In genomic region chr17:44518032-44518431, GRCh38 we compare ENCODE assay signal across 15 cellular contexts. TPM values are rescaled to one million over a fixed set of nuclear protein-coding genes. Genes with fewer than 3 reads are reported as not detected.
DNase-seq lines count a peak whose midpoint lies in the region; ATAC-seq and TF ChIP-seq lines count a peak whose summit lies in the region.
"Had no signal": no experiment of that assay in that cellular context is flagged by ENCODE, and none has a peak within 500 bp of the region (broad histone marks: within the 10 kb centered on the region; RNA-seq: fewer than 3 reads in every experiment).

No MANE protein-coding gene starts in this region.

- ATAC-seq in IMR-90 (ENCODE audit: low read depth), result peak; percentile 87
- ATAC-seq: activated CD4-positive, alpha-beta T cell treated with anti-CD3 and anti-CD28 coated beads for 36 hours; stimulated activated naive CD8-positive, alpha-beta T cell treated with anti-CD3 and anti-CD28 coated beads, Interleukin-15, Interleukin-2, amounts not matched to agents 100 U/mL and 50 U/mL, for 24 hours had no signal

- H3K56ac ChIP-seq in IMR-90 (ENCODE audit: extremely low read depth, insufficient read depth, low read length), result no peak overlapping the region; the same call in 1 of the 2 replicates

- no peaks in the 10 kb centered on the region for H3K9me3 ChIP-seq in IMR-90 (ENCODE audit: control insufficient read depth, insufficient read depth, low read length)

- H3K4me2 ChIP-seq in IMR-90 (ENCODE audit: low read depth, low read length), result peak overlapping the region; percentile 66
- H3K4me2 ChIP-seq: PC-9 had no signal

- peak overlapping the region; percentile 55; the same call in 1 of the 2 replicates for H3K18ac ChIP-seq in IMR-90 (ENCODE audit: low read depth, low read length)

- H3K9ac ChIP-seq in IMR-90 (ENCODE audit: low read depth, low read length), result no peak overlapping the region

- no peak overlapping the region for H3K23ac ChIP-seq in IMR-90 (ENCODE audit: low read depth, low read length)

- H4K5ac ChIP-seq in IMR-90 (ENCODE audit: low read depth, low read length), result no peak overlapping the region

- H4K91ac ChIP-seq in IMR-90 (ENCODE audit: insufficient read depth, low read depth, low read length), result no peak overlapping the region

- no peak overlapping the region for H2AK9ac ChIP-seq in IMR-90 (replicated peaks; ENCODE audit: low read depth, low read length, poor library complexity)

- no peak overlapping the region; the same call in 1 of the 2 replicates for H2BK120ac ChIP-seq in IMR-90 (ENCODE audit: low read depth, low read length)

- POLR2A ChIA-PET in IMR-90 (lab: Charles Lee; ENCODE audit: unreplicated experiment), result interaction anchor here (1.1 kb wide), 1 partner anchor 39 kb away, joined by 3 read pairs; no protein-coding TSS in a partner anchor
- POLR2A ChIA-PET in GM10248 (lab: Yijun Ruan, JAX), result no interaction called here

- no peak overlapping the region for H2BK15ac ChIP-seq in IMR-90 (ENCODE audit: low read depth, low read length)

- dilution Hi-C loops in IMR-90 (cut with HindIII; ENCODE audit: low sequenced_read_pairs, unreplicated experiment), result no loop called here

- H3K36me3 ChIP-seq in IMR-90 (ENCODE audit: control insufficient read depth, insufficient read depth, low read length), result no peaks in the 10 kb centered on the region

- H3K27me3 ChIP-seq in IMR-90 (ENCODE audit: control insufficient read depth, insufficient read depth, low read length), result no peaks in the 10 kb centered on the region

- no peaks in the 10 kb centered on the region for H4K20me1 ChIP-seq in IMR-90 (ENCODE audit: insufficient read depth, low read length)

- H3K79me1 ChIP-seq in IMR-90 (ENCODE audit: low read depth in 1 of 2, low read length in 2 of 2), result no peaks in the 10 kb centered on the region

- no peak for TF ChIP-seq RAD21 in IMR-90 (IDR thresholded peaks at IDR 0.05; ENCODE audit: low read length)

- H3K27ac ChIP-seq in IMR-90 (ENCODE audit: insufficient read depth, low read length), result peak overlapping the region; percentile 44; the same call in 1 of the 2 replicates
- H3K27ac ChIP-seq: coronary artery, PC-9 had no signal

- no peak for TF ChIP-seq CTCF in IMR-90 (conservative IDR thresholded peaks at IDR 0.05; ENCODE audit: low read depth, low read length)
- TF ChIP-seq CTCF in GM10248 (IDR thresholded peaks at IDR 0.05; ENCODE audit: control extremely low read depth, extremely low read depth, low read depth, missing control alignments), result no peak

- H3K4me1 ChIP-seq in IMR-90 (ENCODE audit: control insufficient read depth, insufficient read depth, low read length), result peaks cover 4% of the 10 kb centered on the region

- H3K4ac ChIP-seq in IMR-90 (ENCODE audit: low read depth, low read length), result no peak overlapping the region

- H2AFZ ChIP-seq in IMR-90 (replicated peaks; ENCODE audit: low read length, poor library complexity), result no peak overlapping the region
- H2AFZ ChIP-seq: PC-9 had no signal

- no peak overlapping the region for H2AK5ac ChIP-seq in IMR-90 (ENCODE audit: low read depth, low read length)

- peak; percentile 35 for DNase-seq in AG08395 (ENCODE audit: low spot score)
- DNase-seq in IMR-90, result peak; percentile 51
- DNase-seq in ecto neural progenitor cell (ENCODE audit: low spot score), result peak; percentile 26
- peak; percentile 32 for DNase-seq in left kidney (ENCODE audit: low read depth, low spot score)
- DNase-seq in NCI-H2227 (lab: John Stamatoyannopoulos, UW; ENCODE audit: unreplicated experiment), result no peak
- no peak for DNase-seq in cerebellar cortex (ENCODE audit: low spot score)
- no peak for DNase-seq in hippocampal formation (lab: John Stamatoyannopoulos, UW)
- DNase-seq in GM10248 (ENCODE audit: extremely low spot score), result no peak
- DNase-seq: activated CD4-positive, alpha-beta T cell treated with anti-CD3 and anti-CD28 coated beads for 36 hours; head of caudate nucleus; NCI-H187; PC-9; stimulated activated CD4-positive, alpha-beta T cell treated with anti-CD3 and anti-CD28 coated beads, Interleukin-15, amount 100 ng/mL, for 24 hours; stimulated activated naive CD8-positive, alpha-beta T cell treated with anti-CD3 and anti-CD28 coated beads, Interleukin-15, Interleukin-2, amounts not matched to agents 100 U/mL and 50 U/mL, for 24 hours had no signal

- in situ Hi-C loops in IMR-90 (cut with MboI; ENCODE audit: low sequenced_read_pairs), result loop anchor here (25.0 kb wide), 1 partner anchor 306 kb away; the partner anchor contains the start of gene UBTF

- no peak for TF ChIP-seq POLR2A in IMR-90 (IDR thresholded peaks at IDR 0.05; ENCODE audit: low read depth, low read length)

- H4K8ac ChIP-seq in IMR-90 (ENCODE audit: low read depth in 2 of 2, low read length in 2 of 2), result peak overlapping the region in 1 of 2 experiments; percentile 62; a peak in 1 of 4 replicates

- H2BK20ac ChIP-seq in IMR-90 (ENCODE audit: low read depth, low read length), result no peak overlapping the region

- no CpG with 5 or more reads among the region's 3 CpGs for WGBS in IMR-90 (ENCODE audit: extremely low coverage in 2 of 2, insufficient read length in 1 of 2), 2 experiments

- no TSS peak for BruUV-seq in IMR-90 (replicated peaks; lab: Mats Ljungman, UMichigan)

- no peak overlapping the region for H3K4me3 ChIP-seq in IMR-90 (ENCODE audit: insufficient read depth, low read depth, low read length)
- H3K4me3 ChIP-seq: coronary artery, PC-9 had no signal

- H2BK5ac ChIP-seq in IMR-90 (ENCODE audit: low read depth, low read length, poor library complexity, severe bottlenecking), result no peak overlapping the region

- no peaks in the 10 kb centered on the region for H3K9me1 ChIP-seq in IMR-90 (ENCODE audit: insufficient read depth, low read length)

- H3K14ac ChIP-seq in IMR-90 (replicated peaks; ENCODE audit: low read depth, low read length), result 0 out of 2 replicates have a peak overlapping the region, but pooled peaks have one; percentile 9

- CTCF ChIA-PET in IMR-90 (lab: Yijun Ruan, JAX), result interaction anchor here (1.1 kb wide), 1 partner anchor 16 kb away, joined by 4 read pairs; no protein-coding TSS in a partner anchor
- CTCF ChIA-PET in GM10248 (lab: Yijun Ruan, JAX), result interaction anchor here (0.9 to 1.1 kb wide), 2 partner anchors 12 to 16 kb away, joined by 3 read pairs; no protein-coding TSS in a partner anchor

- intact Hi-C loops in IMR-90 (cut with micrococcal nuclease), result no loop called here

TF ChIP-seq in IMR-90, 13 proteins besides CTCF, POLR2A, EP300 and RAD21:
- TF ChIP-seq USF2 (IDR thresholded peaks at IDR 0.05; ENCODE audit: low read depth, low read length), result peak; percentile 69; the same call in 1 of the 2 replicates
- peak; percentile 88 for TF ChIP-seq BHLHE40 (IDR thresholded peaks at IDR 0.05; ENCODE audit: low read depth, low read length)
- no peak for TF ChIP-seq CEBPB (IDR thresholded peaks at IDR 0.05; ENCODE audit: low read depth, low read length)

RNA-seq across cellular contexts. Expression of gene GPATCH8, which starts 14.8 kb away (rescaled TPM):
- total RNA-seq in IMR-90 (2012; rRNA removed), result 8.8 and 13.3 TPM in 2 replicates
- 13.2 and 13.4 TPM in 2 replicates for polyA plus RNA-seq in IMR-90 (2012; rRNA removed)
- 4.0 and 6.5 TPM in 2 replicates for polyA plus RNA-seq in IMR-90 (2012; cell fraction: cytosol; rRNA removed)
- 23.4 and 34.8 TPM in 2 replicates for polyA plus RNA-seq in IMR-90 (2012; cell fraction: nucleus; rRNA removed; ENCODE audit: low replicate concordance)

RNA-seq across cellular contexts. Expression of gene FZD2, which starts 39.3 kb away (rescaled TPM):
- 21.3 and 22.8 TPM in 2 replicates for total RNA-seq in IMR-90 (2012; rRNA removed)
- 130 and 133 TPM in 2 replicates for polyA plus RNA-seq in IMR-90 (2012; rRNA removed)
- polyA plus RNA-seq in IMR-90 (2012; cell fraction: cytosol; rRNA removed), result 46.5 and 172 TPM in 2 replicates
- 28.2 and 69.3 TPM in 2 replicates for polyA plus RNA-seq in IMR-90 (2012; cell fraction: nucleus; rRNA removed; ENCODE audit: low replicate concordance)

Comparison
In these comparisons a context has a peak if more than half of its experiments do, and no peak if none do; other contexts are left out.
1. DNase-seq: peak in AG08395 (single experiment), IMR-90 (single experiment), ecto neural progenitor cell (single experiment) and left kidney (single experiment); none in NCI-H2227 (single experiment), cerebellar cortex (single experiment), hippocampal formation (0 of 2) and GM10248 (single experiment).